Comparison of ENCODE assay signal across 1 cellular context in the genomic region with DNA sequence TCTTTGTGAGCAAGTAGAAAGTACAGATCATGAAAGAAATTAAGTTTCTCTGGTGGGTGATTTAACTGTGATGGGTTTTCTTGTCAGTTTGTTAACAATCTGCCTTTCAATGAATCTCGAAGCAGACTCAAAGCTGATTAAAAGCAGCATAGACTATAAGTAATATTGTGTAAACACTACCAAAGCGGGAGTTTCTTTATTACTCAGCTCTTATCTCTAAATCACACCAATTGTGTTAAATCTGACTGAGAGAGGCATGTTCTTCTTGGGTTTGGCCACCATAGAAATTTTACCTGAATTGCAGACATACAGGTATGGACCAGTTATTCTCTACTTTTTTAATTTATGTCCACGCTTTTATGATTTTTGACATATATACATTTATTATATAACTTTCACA.
TF ChIP-seq lines count a peak whose summit lies in the region.

No MANE protein-coding gene starts in this region.

TF ChIP-seq in A549, 52 proteins besides CTCF, POLR2A, EP300 and RAD21 (continued from another document):
- no peak for TF ChIP-seq ATOH8 (CRISPR knock-in tag; IDR thresholded peaks at IDR 0.05; ENCODE audit: low read depth)
- TF ChIP-seq NR3C1 (IDR thresholded peaks at IDR 0.05): no peak
- TF ChIP-seq, protein P1, sequence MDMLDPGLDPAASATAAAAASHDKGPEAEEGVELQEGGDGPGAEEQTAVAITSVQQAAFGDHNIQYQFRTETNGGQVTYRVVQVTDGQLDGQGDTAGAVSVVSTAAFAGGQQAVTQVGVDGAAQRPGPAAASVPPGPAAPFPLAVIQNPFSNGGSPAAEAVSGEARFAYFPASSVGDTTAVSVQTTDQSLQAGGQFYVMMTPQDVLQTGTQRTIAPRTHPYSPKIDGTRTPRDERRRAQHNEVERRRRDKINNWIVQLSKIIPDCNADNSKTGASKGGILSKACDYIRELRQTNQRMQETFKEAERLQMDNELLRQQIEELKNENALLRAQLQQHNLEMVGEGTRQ (IDR thresholded peaks at IDR 0.05): no peak
- TF ChIP-seq ZSCAN20 (CRISPR knock-in tag; IDR thresholded peaks at IDR 0.05): no peak
- no peak for TF ChIP-seq HEYL (CRISPR knock-in tag; IDR thresholded peaks at IDR 0.05)
- TF ChIP-seq SMC3 (IDR thresholded peaks at IDR 0.05): no peak
- TF ChIP-seq REST (IDR thresholded peaks at IDR 0.05): no peak
- TF ChIP-seq PBX3 (IDR thresholded peaks at IDR 0.05): no peak
- no peak for TF ChIP-seq MYC (IDR thresholded peaks at IDR 0.05; ENCODE audit: borderline replicate concordance, low read length)
- no peak for TF ChIP-seq MAFK (IDR thresholded peaks at IDR 0.05; ENCODE audit: partially characterized antibody)
